Comparison of ENCODE assay signal across 1 cellular context in the genomic region with DNA sequence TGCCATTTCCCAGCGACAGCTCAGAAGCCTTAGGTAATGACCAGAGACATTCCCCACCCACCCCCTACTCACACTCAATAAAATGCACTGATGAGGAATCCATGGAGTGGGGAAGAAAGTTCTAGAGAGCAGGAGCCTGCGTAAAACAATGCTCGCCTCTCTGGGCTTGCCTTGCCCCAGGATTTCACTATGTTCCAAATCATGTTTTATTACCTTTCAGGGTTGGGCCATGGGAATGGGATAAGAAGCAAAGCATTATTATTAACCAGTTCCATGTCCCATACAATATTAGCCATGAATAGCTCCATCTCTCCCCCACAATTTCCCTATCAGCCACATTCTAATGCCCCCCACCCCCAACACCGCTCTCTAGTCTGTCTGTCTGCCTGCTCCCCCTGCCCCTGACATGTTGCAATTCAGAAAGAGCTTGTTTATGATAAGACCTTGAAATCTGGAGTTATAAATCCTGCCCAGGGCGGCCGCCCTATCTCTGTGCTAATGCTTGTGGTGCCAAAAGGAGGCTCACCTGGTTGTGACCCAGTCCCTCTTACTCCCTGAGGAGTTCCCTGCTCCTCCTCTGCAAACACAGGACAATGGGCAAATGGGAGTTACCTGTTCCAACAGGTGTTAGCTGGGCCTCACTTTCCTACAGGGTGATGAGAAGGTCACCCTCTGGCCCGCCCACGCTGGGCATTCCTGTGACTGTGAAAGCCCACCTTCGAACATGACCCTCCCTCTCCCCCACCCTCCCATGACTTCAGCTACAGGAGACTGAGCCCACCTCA.
TF ChIP-seq lines count a peak whose summit lies in the region.

No MANE protein-coding gene starts in this region.

TF ChIP-seq in HCT116, 20 proteins besides CTCF, POLR2A, EP300 and RAD21 (continued from another document):
- no peak for TF ChIP-seq TCF7L2 (IDR thresholded peaks at IDR 0.05; ENCODE audit: borderline replicate concordance, extremely low read depth, insufficient read depth, insufficient read length)
- no peak for TF ChIP-seq EZH2 (IDR thresholded peaks at IDR 0.05)
- TF ChIP-seq, protein P1, sequence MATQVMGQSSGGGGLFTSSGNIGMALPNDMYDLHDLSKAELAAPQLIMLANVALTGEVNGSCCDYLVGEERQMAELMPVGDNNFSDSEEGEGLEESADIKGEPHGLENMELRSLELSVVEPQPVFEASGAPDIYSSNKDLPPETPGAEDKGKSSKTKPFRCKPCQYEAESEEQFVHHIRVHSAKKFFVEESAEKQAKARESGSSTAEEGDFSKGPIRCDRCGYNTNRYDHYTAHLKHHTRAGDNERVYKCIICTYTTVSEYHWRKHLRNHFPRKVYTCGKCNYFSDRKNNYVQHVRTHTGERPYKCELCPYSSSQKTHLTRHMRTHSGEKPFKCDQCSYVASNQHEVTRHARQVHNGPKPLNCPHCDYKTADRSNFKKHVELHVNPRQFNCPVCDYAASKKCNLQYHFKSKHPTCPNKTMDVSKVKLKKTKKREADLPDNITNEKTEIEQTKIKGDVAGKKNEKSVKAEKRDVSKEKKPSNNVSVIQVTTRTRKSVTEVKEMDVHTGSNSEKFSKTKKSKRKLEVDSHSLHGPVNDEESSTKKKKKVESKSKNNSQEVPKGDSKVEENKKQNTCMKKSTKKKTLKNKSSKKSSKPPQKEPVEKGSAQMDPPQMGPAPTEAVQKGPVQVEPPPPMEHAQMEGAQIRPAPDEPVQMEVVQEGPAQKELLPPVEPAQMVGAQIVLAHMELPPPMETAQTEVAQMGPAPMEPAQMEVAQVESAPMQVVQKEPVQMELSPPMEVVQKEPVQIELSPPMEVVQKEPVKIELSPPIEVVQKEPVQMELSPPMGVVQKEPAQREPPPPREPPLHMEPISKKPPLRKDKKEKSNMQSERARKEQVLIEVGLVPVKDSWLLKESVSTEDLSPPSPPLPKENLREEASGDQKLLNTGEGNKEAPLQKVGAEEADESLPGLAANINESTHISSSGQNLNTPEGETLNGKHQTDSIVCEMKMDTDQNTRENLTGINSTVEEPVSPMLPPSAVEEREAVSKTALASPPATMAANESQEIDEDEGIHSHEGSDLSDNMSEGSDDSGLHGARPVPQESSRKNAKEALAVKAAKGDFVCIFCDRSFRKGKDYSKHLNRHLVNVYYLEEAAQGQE (IDR thresholded peaks at IDR 0.05; ENCODE audit: low read depth) = no peak
- TF ChIP-seq, protein P2, sequence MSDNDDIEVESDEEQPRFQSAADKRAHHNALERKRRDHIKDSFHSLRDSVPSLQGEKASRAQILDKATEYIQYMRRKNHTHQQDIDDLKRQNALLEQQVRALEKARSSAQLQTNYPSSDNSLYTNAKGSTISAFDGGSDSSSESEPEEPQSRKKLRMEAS (IDR thresholded peaks at IDR 0.05) = no peak
